In genomic region chr17:49000943-49001342, GRCh38 we compare ENCODE assay signal across 17 cellular contexts. TPM values are rescaled to one million over a fixed set of nuclear protein-coding genes. Genes with fewer than 3 reads are reported as not detected.
DNase-seq lines count a peak whose midpoint lies in the region; TF ChIP-seq lines count a peak whose summit lies in the region.
"Had no signal": no experiment of that assay in that cellular context is flagged by ENCODE, and none has a peak within 500 bp of the region (broad histone marks: within the 10 kb centered on the region; RNA-seq: fewer than 3 reads in every experiment).

No MANE protein-coding gene starts in this region.

- H3K27ac ChIP-seq in OCI-LY3 (ENCODE audit: low read length) (no peak overlapping the region), ectodermal cell (ENCODE audit: insufficient read depth, low read depth, low read length, poor library complexity, severe bottlenecking) (no peak overlapping the region), Karpas-422 (ENCODE audit: low read length) (no peak overlapping the region), testis (no peak overlapping the region)
- H3K27ac ChIP-seq: coronary artery, right atrium auricular region, transverse colon had no signal

- no peaks in the 10 kb centered on the region for H3K36me3 Mint-ChIP-seq in osteocyte (ENCODE audit: unreplicated experiment)

- H3K4me3 Mint-ChIP-seq in osteocyte (ENCODE audit: unreplicated experiment), result peak overlapping the region; percentile 93

- peaks cover 29% of the 10 kb centered on the region for H4K20me1 ChIP-seq in OCI-LY3 (ENCODE audit: insufficient read depth, low read length)
- H4K20me1 ChIP-seq in Karpas-422 (ENCODE audit: insufficient read depth, low read depth, low read length), result no peaks in the 10 kb centered on the region

- H3K4me1 Mint-ChIP-seq in osteocyte (ENCODE audit: unreplicated experiment), result peaks cover 65% of the 10 kb centered on the region

- H3K27me3 Mint-ChIP-seq in osteocyte (ENCODE audit: unreplicated experiment), result peaks cover 6% of the 10 kb centered on the region

- no peak for TF ChIP-seq POLR2A in testis (IDR thresholded peaks at IDR 0.05)

- 20% methylated on average over 1 of the region's 1 CpG; no CpG with 5 or more reads in 1 of the 2 experiments for WGBS in ectodermal cell, 2 experiments
- 70 to 77% methylated on average over 1 of the region's 1 CpG for WGBS in testis, 2 donors

- H3K4me1 ChIP-seq in OCI-LY3 (ENCODE audit: low read length) (peaks cover 47% of the 10 kb centered on the region), ectodermal cell (ENCODE audit: control insufficient read depth, insufficient read depth, low read length) (peaks cover 18% of the 10 kb centered on the region), Karpas-422 (ENCODE audit: low read length) (no peaks in the 10 kb centered on the region), testis (no peaks in the 10 kb centered on the region)

- H2AFZ ChIP-seq in OCI-LY3 (ENCODE audit: low read depth, low read length), result no peak overlapping the region
- H2AFZ ChIP-seq in Karpas-422 (ENCODE audit: low read length), result no peak overlapping the region

- H3K9me3 ChIP-seq in OCI-LY3 (ENCODE audit: insufficient read depth, low read length), result no peaks in the 10 kb centered on the region
- H3K9me3 ChIP-seq in ectodermal cell (ENCODE audit: control insufficient read depth, low read length), result no peaks in the 10 kb centered on the region
- no peaks in the 10 kb centered on the region for H3K9me3 ChIP-seq in Karpas-422 (ENCODE audit: low read length)
- no peaks in the 10 kb centered on the region for H3K9me3 ChIP-seq in testis
- H3K9me3 ChIP-seq: right atrium auricular region, transverse colon had no signal

- TF ChIP-seq CTCF in GM20000 (IDR thresholded peaks at IDR 0.05; ENCODE audit: extremely low read depth, missing control alignments), result no peak
- no peak for TF ChIP-seq CTCF in OCI-LY3 (IDR thresholded peaks at IDR 0.05; ENCODE audit: low read depth, low read length)
- no peak for TF ChIP-seq CTCF in osteocyte (IDR thresholded peaks at IDR 0.05)
- no peak for TF ChIP-seq CTCF in testis (IDR thresholded peaks at IDR 0.05)

- H3K27me3 ChIP-seq in OCI-LY3 (ENCODE audit: low read depth, low read length) (0 out of 2 replicates have a peak, but pooled peaks cover 3% of the 10 kb centered on the region), ectodermal cell (ENCODE audit: control insufficient read depth, insufficient read depth, low read length, poor library complexity, severe bottlenecking) (no peaks in the 10 kb centered on the region), Karpas-422 (ENCODE audit: low read length) (no peaks in the 10 kb centered on the region), testis (peaks cover 3% of the 10 kb centered on the region)

- H3K9ac ChIP-seq in OCI-LY3 (ENCODE audit: low read length) (peak overlapping the region; percentile 15; the same call in 1 of the 2 replicates), Karpas-422 (ENCODE audit: low read length) (no peak overlapping the region)

- peak overlapping the region; percentile 83 for H3K4me2 ChIP-seq in OCI-LY3 (ENCODE audit: low read length)
- no peak overlapping the region for H3K4me2 ChIP-seq in Karpas-422 (ENCODE audit: low read depth, low read length, poor library complexity, severe bottlenecking)

- H3K9me3 Mint-ChIP-seq in osteocyte (ENCODE audit: unreplicated experiment), result no peaks in the 10 kb centered on the region

- no peaks in the 10 kb centered on the region for H3K9me2 ChIP-seq in Karpas-422 (replicated peaks; ENCODE audit: insufficient read depth, low read length)

- peaks cover 22% of the 10 kb centered on the region for H3K36me3 ChIP-seq in OCI-LY3 (replicated peaks; ENCODE audit: low read depth, low read length)
- H3K36me3 ChIP-seq in ectodermal cell (ENCODE audit: control insufficient read depth, insufficient read depth, low read length), result peaks cover 5% of the 10 kb centered on the region
- H3K36me3 ChIP-seq in Karpas-422 (ENCODE audit: insufficient read depth, low read length), result no peaks in the 10 kb centered on the region
- H3K36me3 ChIP-seq in testis (ENCODE audit: low read depth, missing control alignments), result no peaks in the 10 kb centered on the region
- H3K36me3 ChIP-seq: right atrium auricular region, transverse colon had no signal

- peak; percentile 10 for DNase-seq in GM20000 (ENCODE audit: low spot score)
- no peak for DNase-seq in osteocyte (ENCODE audit: extremely low spot score, unreplicated experiment)
- DNase-seq in Karpas-422, result no peak
- DNase-seq in Ammon's horn (ENCODE audit: low spot score), result no peak
- no peak for DNase-seq in NCI-H446 (lab: John Stamatoyannopoulos, UW)
- DNase-seq in testis, result no peak
- DNase-seq: activated CD4-positive, alpha-beta T cell treated with anti-CD3 and anti-CD28 coated beads for 4 hours; activated effector memory CD4-positive, alpha-beta T cell treated with Interleukin-2 at 50 U/mL for 16 hours; DMS153; SHP77 treated with DMSO at 0.1 percent for 48 hours; transverse colon had no signal

- peak overlapping the region; percentile 95 for H3K27ac Mint-ChIP-seq in osteocyte (ENCODE audit: unreplicated experiment)

- H3K4me3 ChIP-seq in OCI-LY3 (ENCODE audit: low read length) (peak overlapping the region; percentile 96), ectodermal cell (ENCODE audit: insufficient read depth, low read depth, low read length) (peak overlapping the region; percentile 98), Karpas-422 (ENCODE audit: low read length) (no peak overlapping the region), testis (no peak overlapping the region)
- H3K4me3 ChIP-seq: coronary artery, lung, right atrium auricular region, transverse colon had no signal

- intact Hi-C loops in testis (cut with DNase I; ENCODE audit: low total_unique reads), result no loop called here

- peaks cover 86% of the 10 kb centered on the region for H3K79me2 ChIP-seq in OCI-LY3 (ENCODE audit: low read length)
- H3K79me2 ChIP-seq in Karpas-422 (ENCODE audit: low read length), result no peaks in the 10 kb centered on the region

RNA-seq across cellular contexts. Expression of gene IGF2BP1, which starts 3.8 kb away (rescaled TPM):
- 165 TPM for polyA plus RNA-seq in ectodermal cell (2013, experiment 1 of 4)
- polyA plus RNA-seq in ectodermal cell (2013, experiment 2 of 4), result 198 TPM
- 127 TPM for polyA plus RNA-seq in ectodermal cell (2013, experiment 3 of 4)
- polyA plus RNA-seq in ectodermal cell (2013, experiment 4 of 4), result 141 TPM
- total RNA-seq in osteocyte, result 47.6 and 51.4 TPM in 2 replicates
- total RNA-seq in Karpas-422 (2014; rRNA removed; shearing (Covaris generic); ENCODE audit: low replicate concordance), result not detected in 2 replicates
- 10 to 100 TPM; 19.3 to 19.9 TPM for total RNA-seq in testis
- polyA plus RNA-seq in testis (ENCODE audit: insufficient read depth, low read depth, low replicate concordance), result 10.4 TPM
- total RNA-seq: right atrium auricular region had no signal

RNA-seq across cellular contexts. Expression of gene GIP, which starts 32.5 kb away (rescaled TPM):
- not detected for polyA plus RNA-seq in ectodermal cell (2013, experiment 1 of 4)
- polyA plus RNA-seq in ectodermal cell (2013, experiment 2 of 4), result 0.30 TPM
- polyA plus RNA-seq in ectodermal cell (2013, experiment 3 of 4), result not detected
- polyA plus RNA-seq in ectodermal cell (2013, experiment 4 of 4), result not detected
- not detected in 2 replicates for total RNA-seq in osteocyte
- not detected in 2 replicates for total RNA-seq in Karpas-422 (2014; rRNA removed; shearing (Covaris generic); ENCODE audit: low replicate concordance)
- total RNA-seq in testis, result 1 to 10 TPM in 1 of 2 donors, not detected in 1; 1.3 TPM
- polyA plus RNA-seq in testis (ENCODE audit: insufficient read depth, low read depth, low replicate concordance), result not detected
- total RNA-seq: glomerular endothelial cell, lung, right atrium auricular region, transverse colon had no signal
- polyA plus RNA-seq: lung had no signal

RNA-seq across cellular contexts. Expression of gene SNF8, which starts 56.3 kb away (rescaled TPM):
- 116 TPM for polyA plus RNA-seq in ectodermal cell (2013, experiment 1 of 4)
- polyA plus RNA-seq in ectodermal cell (2013, experiment 2 of 4), result 117 TPM
- polyA plus RNA-seq in ectodermal cell (2013, experiment 3 of 4), result 96.5 TPM
- 98.8 TPM for polyA plus RNA-seq in ectodermal cell (2013, experiment 4 of 4)
- total RNA-seq in osteocyte (125 and 135 TPM in 2 replicates), testis (100 to 1,000 TPM in 1 of 2 donors, 10 to 100 TPM in 1; 71.9 to 100 TPM)
- 56.0 and 165 TPM in 2 replicates for total RNA-seq in Karpas-422 (2014; rRNA removed; shearing (Covaris generic); ENCODE audit: low replicate concordance)
- polyA plus RNA-seq in testis (ENCODE audit: insufficient read depth, low read depth, low replicate concordance), result 123 TPM

Comparison
In these comparisons a context has a peak if more than half of its experiments do, and no peak if none do; other contexts are left out.
1. H3K4me3 ChIP-seq: peak in OCI-LY3 (single experiment) and ectodermal cell (single experiment); none in Karpas-422 (single experiment) and testis (0 of 2).
2. RNA of gene IGF2BP1, which starts 3.8 kb away (total RNA-seq): 47.6 to 51.4 TPM in osteocyte and 19.3 to 19.9 TPM in testis; not detected in Karpas-422; every median in the first group is over 10 times any median in the second.